8 cellular contexts compared by ENCODE assay signal in the genomic region with DNA sequence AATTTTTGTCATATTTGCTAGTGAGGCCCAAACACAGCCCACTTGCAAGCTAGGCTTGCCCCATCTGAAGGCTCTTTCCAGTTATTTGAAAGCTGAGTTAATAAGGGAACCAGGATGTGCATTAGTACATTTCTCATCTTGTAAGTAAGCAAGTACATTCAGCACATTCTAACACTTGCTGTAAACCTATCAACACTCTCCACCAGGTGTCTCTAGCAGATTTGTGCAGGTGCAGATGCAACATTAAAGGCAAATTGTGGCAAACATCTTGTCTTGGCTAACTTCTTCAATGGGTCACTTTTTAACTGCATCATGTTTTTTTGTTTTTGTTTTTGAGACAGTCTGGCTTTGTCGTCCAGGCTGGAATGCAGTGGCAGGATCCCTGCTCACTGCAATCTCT. TPM values are rescaled to one million over a fixed set of nuclear protein-coding genes. Genes with fewer than 3 reads are reported as not detected.
DNase-seq lines count a peak whose midpoint lies in the region; ATAC-seq and TF ChIP-seq lines count a peak whose summit lies in the region.

No MANE protein-coding gene starts in this region.

- peak; percentile 18 for DNase-seq in stimulated activated CD4-positive, alpha-beta T cell treated with anti-CD3 and anti-CD28 coated beads, Interleukin-15, amount 100 ng/mL, for 24 hours
- no peak for DNase-seq in stimulated activated CD4-positive, alpha-beta T cell treated with anti-CD3 and anti-CD28 coated beads, Interleukin-12 subunit alpha, Interleukin-12 subunit beta, amount 100 ng/mL, for 4 hours
- peak; percentile 45 to 52 for DNase-seq in Kasumi-1 (lab: John Stamatoyannopoulos, UW)
- peak; percentile 28 for DNase-seq in SHP77 treated with DMSO at 0.1 percent for 48 hours (lab: John Stamatoyannopoulos, UW)
- peak; percentile 86 for DNase-seq in epithelial cell of esophagus (ENCODE audit: low read depth)
- DNase-seq in occipital lobe (lab: John Stamatoyannopoulos, UW): peak; percentile 6
- DNase-seq in GM03348 (ENCODE audit: low spot score): no peak

- no peak overlapping the region for H3K4me3 ChIP-seq in epithelial cell of esophagus (ENCODE audit: low read length)

- ATAC-seq in GM21717 (IDR thresholded peaks at IDR 0.05; ENCODE audit: unreplicated experiment): peak; percentile 79

- peak; percentile 87 for TF ChIP-seq CTCF in epithelial cell of esophagus (IDR thresholded peaks at IDR 0.05; ENCODE audit: insufficient read depth, low read depth, low read length, missing control alignments)

RNA-seq across cellular contexts. Expression of a gene that starts 25.3 kb away (rescaled TPM):
- total RNA-seq in occipital lobe: 45.1 TPM

RNA-seq across cellular contexts. Expression of a gene that starts 39.5 kb away (rescaled TPM):
- total RNA-seq in occipital lobe: 14.7 TPM

Comparison
In these comparisons a context has a peak if more than half of its experiments do, and no peak if none do; other contexts are left out.
1. DNase-seq: peak in stimulated activated CD4-positive, alpha-beta T cell treated with anti-CD3 and anti-CD28 coated beads, Interleukin-15, amount 100 ng/mL, for 24 hours (single experiment), Kasumi-1 (2 of 2), SHP77 treated with DMSO at 0.1 percent for 48 hours (single experiment), epithelial cell of esophagus (single experiment) and occipital lobe (single experiment); none in stimulated activated CD4-positive, alpha-beta T cell treated with anti-CD3 and anti-CD28 coated beads, Interleukin-12 subunit alpha, Interleukin-12 subunit beta, amount 100 ng/mL, for 4 hours (single experiment) and GM03348 (single experiment).